ENCODE assay signal across 28 cellular contexts in the genomic region with DNA sequence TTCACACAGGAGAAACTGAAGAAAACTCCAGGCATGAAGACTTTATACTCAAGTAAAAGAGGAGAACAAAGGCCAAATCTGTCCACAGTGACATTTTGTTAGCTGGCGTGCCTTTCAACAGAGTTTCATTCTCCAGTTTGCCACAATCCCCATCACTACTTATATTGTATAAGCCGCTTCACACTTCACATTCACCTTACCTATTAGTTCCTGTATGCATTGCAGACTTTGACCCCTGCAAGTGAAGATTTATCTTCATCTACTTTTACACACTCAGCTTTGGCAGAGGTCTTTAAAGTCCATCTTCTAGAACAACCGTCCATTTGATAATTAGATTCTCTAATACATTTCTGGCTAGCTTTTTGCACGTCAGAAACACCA. TPM values are rescaled to one million over a fixed set of nuclear protein-coding genes. Genes with fewer than 3 reads are reported as not detected.
A peak's percentile ranks its signal among the peaks of the same experiment; 100 is the strongest.
DNase-seq lines count a peak whose midpoint lies in the region; ATAC-seq and TF ChIP-seq lines count a peak whose summit lies in the region.
"Had no signal": no experiment of that assay in that cellular context is flagged by ENCODE, and none has a peak within 500 bp of the region (broad histone marks: within the 10 kb centered on the region; RNA-seq: fewer than 3 reads in every experiment).

No MANE protein-coding gene starts in this region.

- H3K4me3 Mint-ChIP-seq in activated B cell treated with CpG ODN at 0.5 μM for 24 hours = no peak overlapping the region
- no peak overlapping the region for H3K4me3 Mint-ChIP-seq in osteocyte (ENCODE audit: unreplicated experiment)
- H3K4me3 Mint-ChIP-seq: activated CD4-positive, alpha-beta T cell treated with anti-CD3 and anti-CD28 coated beads for 36 hours; activated CD8-positive, alpha-beta T cell treated with anti-CD3 and anti-CD28 coated beads for 36 hours; activated naive CD4-positive, alpha-beta T cell treated with anti-CD3 and anti-CD28 coated beads, Interleukin-2, amount 10 ng/mL, durations not matched to agents 7 days and 5 days had no signal

- TF ChIP-seq CTCF in DOHH2 (IDR thresholded peaks at IDR 0.05; ENCODE audit: low read depth, low read length, poor library complexity, severe bottlenecking) (no peak), activated B cell treated with CpG ODN at 0.5 μM for 24 hours (IDR thresholded peaks at IDR 0.05) (no peak), osteocyte (IDR thresholded peaks at IDR 0.05) (no peak)

- H3K36me3 ChIP-seq in DOHH2 (ENCODE audit: control insufficient read depth, low read length) = peaks cover 21% of the 10 kb centered on the region
- H3K36me3 ChIP-seq: BLaER1, gastroesophageal sphincter, stomach, uterus had no signal

- TF ChIP-seq POLR2A in GM18505 (IDR thresholded peaks at IDR 0.05; ENCODE audit: borderline replicate concordance, extremely low read depth, insufficient read depth, insufficient read length) = no peak

- H3K36me3 Mint-ChIP-seq in activated B cell treated with CpG ODN at 0.5 μM for 24 hours (ENCODE audit: low read depth) (no peaks in the 10 kb centered on the region), osteocyte (ENCODE audit: unreplicated experiment) (no peaks in the 10 kb centered on the region)
- H3K36me3 Mint-ChIP-seq: activated naive CD4-positive, alpha-beta T cell treated with anti-CD3 and anti-CD28 coated beads, Interleukin-2, amount 10 ng/mL, durations not matched to agents 7 days and 5 days had no signal

- H3K79me2 ChIP-seq in DOHH2 (ENCODE audit: control insufficient read depth, low read length) = peaks cover 77% of the 10 kb centered on the region

- H3K27me3 Mint-ChIP-seq in activated B cell treated with CpG ODN at 0.5 μM for 24 hours (no peaks in the 10 kb centered on the region), osteocyte (ENCODE audit: unreplicated experiment) (no peaks in the 10 kb centered on the region)
- H3K27me3 Mint-ChIP-seq: activated CD4-positive, alpha-beta T cell treated with anti-CD3 and anti-CD28 coated beads for 36 hours; activated CD8-positive, alpha-beta T cell treated with anti-CD3 and anti-CD28 coated beads for 36 hours; activated naive CD4-positive, alpha-beta T cell treated with anti-CD3 and anti-CD28 coated beads, Interleukin-2, amount 10 ng/mL, durations not matched to agents 7 days and 5 days; activated T-helper 17 cell treated with anti-CD3 and anti-CD28 coated beads, Interleukin-2, amount 50 U/mL, for 72 hours; IgD-negative memory B cell had no signal

- peaks cover 99% of the 10 kb centered on the region for H3K4me1 ChIP-seq in DOHH2 (ENCODE audit: control insufficient read depth, low read length)
- H3K4me1 ChIP-seq: BLaER1, body of pancreas, stomach, uterus had no signal

- CTCF ChIA-PET in activated B cell treated with CpG ODN at 0.5 μM for 24 hours (lab: Charles Lee) = interaction anchor here (3.0 kb wide), 1 partner anchor 40 kb away, joined by 13 read pairs; no protein-coding TSS in a partner anchor

- H3K4me3 ChIP-seq in DOHH2 (ENCODE audit: low read length) = peak overlapping the region; percentile 69
- H3K4me3 ChIP-seq: BLaER1, body of pancreas, gastroesophageal sphincter, stomach, uterus had no signal

- peaks cover under 1% of the 10 kb centered on the region; the same call in 1 of the 2 replicates for H3K9me3 ChIP-seq in DOHH2 (ENCODE audit: control insufficient read depth, insufficient read depth, low read length)
- H3K9me3 ChIP-seq: BLaER1, body of pancreas, gastroesophageal sphincter, stomach, uterus had no signal

- peak overlapping the region; percentile 95 for H3K4me2 ChIP-seq in DOHH2 (ENCODE audit: low read length)
- H3K4me2 ChIP-seq: BLaER1 had no signal

- intact Hi-C loops in activated B cell treated with CpG ODN at 0.5 μM for 24 hours (cut with micrococcal nuclease) = loop anchor here (2.0 kb wide), 1 partner anchor 25 kb away; no protein-coding TSS in a partner anchor

- H3K9me3 Mint-ChIP-seq in activated B cell treated with CpG ODN at 0.5 μM for 24 hours = no peaks in the 10 kb centered on the region
- no peaks in the 10 kb centered on the region for H3K9me3 Mint-ChIP-seq in osteocyte (ENCODE audit: unreplicated experiment)
- H3K9me3 Mint-ChIP-seq: activated T-helper 17 cell treated with anti-CD3 and anti-CD28 coated beads, Interleukin-2, amount 50 U/mL, for 72 hours; IgD-negative memory B cell had no signal

- H3K4me1 Mint-ChIP-seq in activated B cell treated with CpG ODN at 0.5 μM for 24 hours (peaks cover 28% of the 10 kb centered on the region), osteocyte (ENCODE audit: unreplicated experiment) (peaks cover 73% of the 10 kb centered on the region)

- H3K27ac Mint-ChIP-seq in activated B cell treated with CpG ODN at 0.5 μM for 24 hours (peak overlapping the region; percentile 33), osteocyte (ENCODE audit: unreplicated experiment) (peak overlapping the region; percentile 90)
- H3K27ac Mint-ChIP-seq: activated CD4-positive, alpha-beta T cell treated with anti-CD3 and anti-CD28 coated beads for 36 hours; activated CD8-positive, alpha-beta T cell treated with anti-CD3 and anti-CD28 coated beads for 36 hours; activated naive CD4-positive, alpha-beta T cell treated with anti-CD3 and anti-CD28 coated beads, Interleukin-2, amount 10 ng/mL, durations not matched to agents 7 days and 5 days had no signal

- H4K20me1 ChIP-seq in DOHH2 (ENCODE audit: control insufficient read depth, insufficient read depth, low read depth, low read length) = no peaks in the 10 kb centered on the region
- H4K20me1 ChIP-seq: BLaER1 had no signal

- peaks cover 87% of the 10 kb centered on the region for H3F3A ChIP-seq in DOHH2 (ENCODE audit: control insufficient read depth, insufficient read depth)

- POLR2A ChIA-PET in activated B cell treated with CpG ODN at 0.5 μM for 24 hours (lab: Charles Lee) = interaction anchor here (1.2 to 2.4 kb wide), 4 partner anchors 10 to 57 kb away, joined by 4 to 17 read pairs (median 6); a partner anchor contains a TSS

- H3K27ac ChIP-seq in DOHH2 (ENCODE audit: low read depth, low read length) = peak overlapping the region; percentile 100
- H3K27ac ChIP-seq: BLaER1, body of pancreas, gastroesophageal sphincter, stomach, uterus had no signal

- H3K27me3 ChIP-seq in DOHH2 (ENCODE audit: control insufficient read depth, low read length) = no peaks in the 10 kb centered on the region
- H3K27me3 ChIP-seq: BLaER1, body of pancreas, gastroesophageal sphincter, stomach, uterus had no signal

- no peak for ATAC-seq in activated B cell treated with CpG ODN at 0.5 μM for 24 hours (ENCODE audit: low read depth)
- ATAC-seq in GM18505 (IDR thresholded peaks at IDR 0.05; ENCODE audit: unreplicated experiment) = no peak
- ATAC-seq: body of pancreas, gastroesophageal sphincter, left lobe of liver, Panc1 had no signal

- H3K9me2 ChIP-seq in DOHH2 (replicated peaks; ENCODE audit: control insufficient read depth, low read length) = no peaks in the 10 kb centered on the region

- DNase-seq in HT-29 (ENCODE audit: low spot score) (peak; percentile 51), activated B cell treated with CpG ODN at 0.5 μM for 24 hours (no peak), osteocyte (ENCODE audit: extremely low spot score, unreplicated experiment) (no peak), nucleus accumbens (lab: John Stamatoyannopoulos, UW) (no peak), MV-4-11 (lab: John Stamatoyannopoulos, UW) (no peak)
- DNase-seq: activated CD8-positive, alpha-beta T cell treated with anti-CD3 and anti-CD28 coated beads for 36 hours; activated naive CD4-positive, alpha-beta T cell treated with anti-CD3 and anti-CD28 coated beads, Interleukin-2, amount 10 ng/mL, durations not matched to agents 7 days and 5 days; body of pancreas; mesenchymal stem cell; NCI-H1417; NCI-H2029; NCI-H2227 treated with DMSO at 0.1 percent for 48 hours; NCI-H526; NK-92 treated with Interleukin-12 subunit alpha and Interleukin-12 subunit beta, amount 100 ng/mL, for 24 hours; SHP77; stomach; SW 1271; T-helper 9 cell; uterus had no signal

RNA-seq across cellular contexts. Expression of a gene that starts 56.8 kb away (rescaled TPM):
- total RNA-seq in HT-29 (2014; rRNA removed; shearing (Covaris generic)) = 52.2 and 55.8 TPM in 2 replicates
- total RNA-seq in activated B cell treated with CpG ODN at 0.5 μM for 24 hours = 130 and 150 TPM in 2 replicates
- 66.4 and 73.8 TPM in 2 replicates for total RNA-seq in osteocyte
